16 cellular contexts compared by ENCODE assay signal in the genomic region with DNA sequence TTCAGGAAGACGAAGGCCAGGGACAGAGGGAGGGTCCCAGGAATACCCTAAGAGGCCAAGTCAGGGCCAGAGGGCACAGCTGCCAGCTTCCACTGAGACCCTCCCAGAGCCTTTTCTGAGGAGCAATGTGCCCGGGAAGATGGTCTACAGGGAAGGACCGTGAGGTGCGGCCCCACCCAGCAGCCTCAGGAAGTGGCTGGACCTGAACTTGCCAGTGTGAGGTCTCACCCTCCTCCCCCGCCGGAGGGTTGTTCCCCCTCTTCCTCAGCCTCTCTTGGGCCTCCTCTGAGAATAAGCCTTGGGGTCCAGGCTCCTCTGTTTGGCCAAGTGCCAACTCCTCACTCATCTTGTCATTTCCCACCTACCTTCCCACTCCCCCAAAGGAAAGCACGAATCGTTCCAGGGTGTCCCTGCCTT. TPM values are rescaled to one million over a fixed set of nuclear protein-coding genes. Genes with fewer than 3 reads are reported as not detected.
A peak's percentile ranks its signal among the peaks of the same experiment; 100 is the strongest.
DNase-seq lines count a peak whose midpoint lies in the region; ATAC-seq and TF ChIP-seq lines count a peak whose summit lies in the region.
"Had no signal": no experiment of that assay in that cellular context is flagged by ENCODE, and none has a peak within 500 bp of the region (broad histone marks: within the 10 kb centered on the region; RNA-seq: fewer than 3 reads in every experiment).

No MANE protein-coding gene starts in this region.

- POLR2A ChIA-PET in Panc1 (lab: Charles Lee) = no interaction called here

- no peak for ATAC-seq in Panc1
- no peak for ATAC-seq in lung (ENCODE audit: insufficient read depth, low FRiP score)
- ATAC-seq: activated T-cell treated with anti-CD3 and anti-CD28 coated beads, Interleukin-2, amount 50 U/mL, for 4 hours had no signal

- H3K36me3 ChIP-seq in Panc1 (ENCODE audit: control insufficient read depth, insufficient read depth, low read length) = no peaks in the 10 kb centered on the region; the same call in none of the 2 replicates
- peaks cover 0 to 2% of the 10 kb centered on the region in 2 donors for H3K36me3 ChIP-seq in lung (ENCODE audit: control insufficient read depth in 2 of 2, insufficient read depth in 2 of 2, low read length in 2 of 2)
- no peaks in the 10 kb centered on the region for H3K36me3 ChIP-seq in spleen

- no peaks in the 10 kb centered on the region for H3K27me3 ChIP-seq in Panc1 (ENCODE audit: control insufficient read depth, insufficient read depth, low read length)
- H3K27me3 ChIP-seq in lung (ENCODE audit: control insufficient read depth, insufficient read depth) = no peaks in the 10 kb centered on the region
- H3K27me3 ChIP-seq in spleen (replicated peaks in 1 of 7) = no peaks in the 10 kb centered on the region

- no peak for TF ChIP-seq CTCF in Panc1 (IDR thresholded peaks at IDR 0.05)
- TF ChIP-seq CTCF in coronary artery (IDR thresholded peaks at IDR 0.05) = no peak
- TF ChIP-seq CTCF in lung (IDR thresholded peaks at IDR 0.05; ENCODE audit: control extremely low read depth, extremely low read depth) = no peak
- no peak for TF ChIP-seq CTCF in spleen (IDR thresholded peaks at IDR 0.05 in 8 of 11, conservative IDR thresholded peaks at IDR 0.05 in 3 of 11)

- H3K4me3 ChIP-seq in Panc1 (ENCODE audit: low read depth in 2 of 2, low read length in 2 of 2) (no peak overlapping the region), coronary artery (no peak overlapping the region), lung (no peak overlapping the region), spleen (no peak overlapping the region)
- H3K4me3 ChIP-seq: HAP-1 had no signal

- in situ Hi-C loops in Panc1 (cut with HindIII; ENCODE audit: low pct_unique_long_range_greater_than_20kb, low sequenced_read_pairs) (no loop called here), ACHN (cut with HindIII; ENCODE audit: low pct_ligation_motif_present, low pct_unique_long_range_greater_than_20kb, low sequenced_read_pairs) (no loop called here)

- DNase-seq in Panc1 (ENCODE audit: low read depth, low spot score) (no peak), coronary artery (ENCODE audit: low spot score) (no peak), lung (ENCODE audit: low spot score) (no peak), spleen (peak; percentile 72), UCSD-AML1 (lab: John Stamatoyannopoulos, UW; ENCODE audit: unreplicated experiment) (no peak), ACHN (no peak), RKO (ENCODE audit: low spot score) (no peak)
- DNase-seq in stimulated activated CD4-positive, alpha-beta T cell treated with anti-CD3 and anti-CD28 coated beads, Interleukin-2, amount 100 ng/mL, for 48 hours = no peak
- DNase-seq: activated CD4-positive, alpha-beta T cell treated with anti-CD3 and anti-CD28 coated beads, Interleukin-2, amount 50 U/mL, for 48 hours; activated naive CD8-positive, alpha-beta T cell treated with anti-CD3 and anti-CD28 coated beads, Interleukin-2, amount 10 ng/mL, durations not matched to agents 7 days and 5 days; activated T-cell treated with anti-CD3 and anti-CD28 coated beads, Interleukin-2, amount 50 U/mL, for 4 hours; AML-193; NCI-H2029 treated with DMSO at 0.1 percent for 48 hours; stimulated activated CD4-positive, alpha-beta T cell treated with anti-CD3 and anti-CD28 coated beads, Interleukin-4, amount 100 ng/mL, for 1 hour; stimulated activated CD8-positive, alpha-beta memory T cell treated with anti-CD3 and anti-CD28 coated beads, Interleukin-4, amount 100 ng/mL, for 48 hours had no signal

- no peak for TF ChIP-seq POLR2A in spleen (IDR thresholded peaks at IDR 0.05)

- H3K4me1 ChIP-seq in Panc1 (ENCODE audit: control insufficient read depth, insufficient read depth, low read length) = peaks cover 27% of the 10 kb centered on the region
- H3K4me1 ChIP-seq in lung (ENCODE audit: control insufficient read depth in 2 of 2, insufficient read depth in 2 of 2, low read length in 2 of 2) = peaks cover 0 to 11% of the 10 kb centered on the region in 2 donors
- peaks cover 5 to 51% (median 19%) of the 10 kb centered on the region in 6 donors for H3K4me1 ChIP-seq in spleen

- BruUV-seq in Panc1 (replicated peaks; lab: Mats Ljungman, UMichigan) = no TSS peak

- 46 to 51% methylated on average over 8 of the region's 8 CpGs for WGBS in lung, 2 donors
- WGBS in spleen, 5 donors = 44 to 55% (median 50%) methylated on average over 8 of the region's 8 CpGs

- CTCF ChIA-PET in Panc1 (lab: Charles Lee) = no interaction called here

- H3K9me3 ChIP-seq in Panc1 (ENCODE audit: control insufficient read depth, insufficient read depth, low read depth, low read length) (no peaks in the 10 kb centered on the region), lung (ENCODE audit: control insufficient read depth in 2 of 2, insufficient read depth in 1 of 2, low read length in 1 of 2) (no peaks in the 10 kb centered on the region), spleen (no peaks in the 10 kb centered on the region)
- H3K9me3 ChIP-seq: HAP-1 had no signal

- H3K27ac ChIP-seq in Panc1 (ENCODE audit: low read length) (peak overlapping the region; percentile 17; the same call in 1 of the 2 replicates), coronary artery (peak overlapping the region; percentile 5 to 70), lung (ENCODE audit: low read depth in 1 of 2, low read length in 1 of 2) (peak overlapping the region; percentile 51 to 55), spleen (peak overlapping the region in 7 of 8 donors; percentile 29 to 73 (median 64))

- intact Hi-C loops in Panc1 (cut with micrococcal nuclease; ENCODE audit: unreplicated experiment) = no loop called here
- intact Hi-C loops in spleen (cut with DNase I; ENCODE audit: low total_unique reads) = loop anchor here (10.0 kb wide), 2 partner anchors 247 to 447 kb away; no protein-coding TSS in a partner anchor

RNA-seq across cellular contexts. Expression of a gene that starts 13.4 kb away (rescaled TPM):
- total RNA-seq in Panc1 (2021; ENCODE audit: unreplicated experiment) (23.4 TPM), lung (10 to 100 TPM; 25.2 to 30.1 TPM), spleen (10 to 100 TPM; 22.3 to 36.9 (median 32.9) TPM)
- polyA plus RNA-seq in Panc1 (2012; ENCODE audit: insufficient read length) = 5.9 TPM
- polyA plus RNA-seq in lung (1 to 10 TPM; 6.2 to 9.3 TPM), spleen (1 to 10 TPM; 3.7 to 7.4 (median 5.1) TPM)
